In the genomic region with DNA sequence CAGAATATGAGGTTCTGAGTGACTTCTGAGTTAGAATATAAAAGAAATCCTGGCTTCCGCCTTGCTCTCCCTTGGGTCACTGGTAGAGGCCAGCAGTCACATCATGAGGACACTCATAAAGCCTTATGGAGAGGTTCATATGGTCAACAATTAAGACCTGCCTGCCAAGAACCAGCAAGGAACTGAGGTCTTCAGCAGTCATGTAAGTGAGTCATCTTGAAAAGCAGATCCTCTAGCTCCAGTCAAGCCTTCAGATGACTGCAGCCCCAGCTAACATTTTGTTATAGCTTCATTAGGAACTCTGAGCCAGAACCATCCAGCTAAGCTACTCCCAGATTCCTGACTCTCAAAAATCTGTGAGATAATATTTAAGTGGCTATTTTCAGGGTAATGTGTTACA, we compare ENCODE assay signal across 20 cellular contexts.
"Had no signal": no experiment of that assay in that cellular context is flagged by ENCODE, and none has a peak within 500 bp of the region (broad histone marks: within the 10 kb centered on the region; RNA-seq: fewer than 3 reads in every experiment).

No MANE protein-coding gene starts in this region.

- H3K27me3 ChIP-seq: colonic mucosa, gastrocnemius medialis, heart right ventricle, left lung, right lobe of liver, spleen, tibial nerve had no signal

- H3K4me3 ChIP-seq: colonic mucosa, gastrocnemius medialis, heart right ventricle, left lung, right lobe of liver, spleen, tibial nerve had no signal

- ATAC-seq: activated CD8-positive, alpha-beta T cell treated with anti-CD3 and anti-CD28 coated beads, Interleukin-2, amount 10 ng/mL, durations not matched to agents 7 days and 5 days; gastrocnemius medialis; left lung; natural killer cell; right lobe of liver; stimulated activated memory B cell treated with anti-CD40 and anti-IgM and Interleukin-4, amounts not matched to agents 10 μg/mL and 1 μg/mL and 100 μg/mL, for 72 hours had no signal

- H3K36me3 Mint-ChIP-seq: natural killer cell; stimulated activated memory B cell treated with anti-CD40 and anti-IgM and Interleukin-4, amounts not matched to agents 10 μg/mL and 1 μg/mL and 100 μg/mL, for 72 hours had no signal

- H3K27ac Mint-ChIP-seq: activated CD8-positive, alpha-beta T cell treated with anti-CD3 and anti-CD28 coated beads, Interleukin-2, amount 10 ng/mL, durations not matched to agents 7 days and 5 days; activated naive CD8-positive, alpha-beta T cell treated with anti-CD3 and anti-CD28 coated beads, Interleukin-2, amount 10 ng/mL, durations not matched to agents 7 days and 5 days; natural killer cell; stimulated activated memory B cell treated with anti-CD40 and anti-IgM and Interleukin-4, amounts not matched to agents 10 μg/mL and 1 μg/mL and 100 μg/mL, for 72 hours; T-cell had no signal

- H3K9me3 ChIP-seq: colonic mucosa, gastrocnemius medialis, left lung, right lobe of liver, spleen, tibial nerve had no signal

- H3K4me1 ChIP-seq: colonic mucosa had no signal

- H3K36me3 ChIP-seq: colonic mucosa, gastrocnemius medialis, heart right ventricle, left lung, right lobe of liver, spleen, tibial nerve, WERI-Rb-1 had no signal

- H3K9me3 Mint-ChIP-seq: natural killer cell; stimulated activated memory B cell treated with anti-CD40 and anti-IgM and Interleukin-4, amounts not matched to agents 10 μg/mL and 1 μg/mL and 100 μg/mL, for 72 hours; T-cell had no signal

- DNase-seq: activated CD4-positive, alpha-beta T cell treated with anti-CD3 and anti-CD28 coated beads for 4 hours; activated CD8-positive, alpha-beta memory T cell treated with anti-CD3 and anti-CD28 coated beads, Interleukin-2, amount 50 U/mL, for 48 hours; activated CD8-positive, alpha-beta T cell treated with anti-CD3 and anti-CD28 coated beads, Interleukin-2, amount 10 ng/mL, durations not matched to agents 7 days and 5 days; activated gamma-delta T cell; activated naive CD8-positive, alpha-beta T cell treated with anti-CD3 and anti-CD28 coated beads, Interleukin-2, amount 10 ng/mL, durations not matched to agents 7 days and 5 days; aorta; colonic mucosa; gastrocnemius medialis; heart right ventricle; left lung; natural killer cell; nucleus accumbens; right lobe of liver; spleen; stimulated activated CD4-positive, alpha-beta T cell treated with anti-CD3 and anti-CD28 coated beads, Interleukin-1b, Interleukin-23, amount 100 ng/mL, for 48 hours; T-cell; T1000 had no signal

- H3K27ac ChIP-seq: colonic mucosa, gastrocnemius medialis, heart right ventricle, left lung, right lobe of liver, spleen, tibial nerve, WERI-Rb-1 had no signal

- H3K27me3 Mint-ChIP-seq: activated naive CD8-positive, alpha-beta T cell treated with anti-CD3 and anti-CD28 coated beads, Interleukin-2, amount 10 ng/mL, durations not matched to agents 7 days and 5 days; stimulated activated memory B cell treated with anti-CD40 and anti-IgM and Interleukin-4, amounts not matched to agents 10 μg/mL and 1 μg/mL and 100 μg/mL, for 72 hours; T-cell had no signal

- H3K4me3 Mint-ChIP-seq: activated CD8-positive, alpha-beta T cell treated with anti-CD3 and anti-CD28 coated beads, Interleukin-2, amount 10 ng/mL, durations not matched to agents 7 days and 5 days; activated naive CD8-positive, alpha-beta T cell treated with anti-CD3 and anti-CD28 coated beads, Interleukin-2, amount 10 ng/mL, durations not matched to agents 7 days and 5 days; natural killer cell; stimulated activated memory B cell treated with anti-CD40 and anti-IgM and Interleukin-4, amounts not matched to agents 10 μg/mL and 1 μg/mL and 100 μg/mL, for 72 hours; T-cell had no signal
